In the genomic region with DNA sequence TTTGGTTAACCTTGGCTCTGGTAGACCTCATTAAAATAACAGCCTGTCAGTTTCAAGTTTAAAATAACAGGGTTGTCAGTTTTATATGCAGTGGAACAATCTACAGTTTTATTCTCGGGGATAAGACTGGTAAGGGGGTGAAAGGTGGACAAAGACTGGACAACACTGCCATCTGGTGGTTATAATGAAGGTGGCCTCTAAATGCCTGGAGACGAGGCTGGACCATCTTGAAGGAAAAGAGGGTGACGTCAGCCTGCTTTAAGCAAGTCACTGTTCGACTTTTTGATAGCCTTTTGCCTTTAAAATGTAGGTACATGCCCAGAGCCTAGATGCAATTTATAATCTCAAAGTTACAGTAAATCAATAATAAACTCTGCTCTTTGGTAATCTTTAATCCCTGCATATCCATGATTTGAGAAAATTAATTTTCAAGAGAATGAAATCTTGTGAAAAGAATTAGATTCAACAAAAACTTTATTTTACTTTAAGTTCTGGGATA, we compare ENCODE assay signal across 8 cellular contexts.
DNase-seq lines count a peak whose midpoint lies in the region; ATAC-seq and TF ChIP-seq lines count a peak whose summit lies in the region.

No MANE protein-coding gene starts in this region.

- peaks cover 2% of the 10 kb centered on the region for H3K27me3 Mint-ChIP-seq in glutamatergic neuron (ENCODE audit: unreplicated experiment)

- H3K36me3 ChIP-seq in prostate gland: no peaks in the 10 kb centered on the region

- TF ChIP-seq CTCF in GM12875 (IDR thresholded peaks at IDR 0.05; ENCODE audit: borderline replicate concordance, insufficient read depth, low read depth, low read length) (peak; percentile 56), glutamatergic neuron (IDR thresholded peaks at IDR 0.05; ENCODE audit: partially characterized antibody, unreplicated experiment) (peak; percentile 91), prostate gland (IDR thresholded peaks at IDR 0.05) (peak; percentile 72 to 91 (median 86))

- no peak overlapping the region for H3K27ac Mint-ChIP-seq in glutamatergic neuron (ENCODE audit: unreplicated experiment)

- H3K36me3 Mint-ChIP-seq in glutamatergic neuron (ENCODE audit: unreplicated experiment): peaks cover 4% of the 10 kb centered on the region

- no peak overlapping the region for H3K4me3 Mint-ChIP-seq in glutamatergic neuron (ENCODE audit: unreplicated experiment)

- no peak overlapping the region for H3K27ac ChIP-seq in prostate gland

- peak; percentile 98 for ATAC-seq in HG02588 (IDR thresholded peaks at IDR 0.05; ENCODE audit: unreplicated experiment)

- H3K4me3 ChIP-seq in GM12875 (ENCODE audit: low read depth, low read length): no peak overlapping the region
- no peak overlapping the region for H3K4me3 ChIP-seq in prostate gland

- no peaks in the 10 kb centered on the region for H3K9me3 ChIP-seq in prostate gland

- H3K27me3 ChIP-seq in prostate gland (replicated peaks; ENCODE audit: insufficient read depth): no peaks in the 10 kb centered on the region

- H3K9me3 Mint-ChIP-seq in glutamatergic neuron (ENCODE audit: unreplicated experiment): no peaks in the 10 kb centered on the region

- peaks cover 14% of the 10 kb centered on the region for H3K4me1 Mint-ChIP-seq in glutamatergic neuron (ENCODE audit: low read depth, unreplicated experiment)

- peak; percentile 65 for DNase-seq in MV-4-11 (lab: John Stamatoyannopoulos, UW)
- DNase-seq in SK-N-DZ (ENCODE audit: low spot score): peak; percentile 85
- DNase-seq in activated naive CD4-positive, alpha-beta T cell treated with anti-CD3 and anti-CD28 coated beads, Interleukin-2, amount 50 U/mL, for 16 hours: peak; percentile 61
- peak; percentile 59 for DNase-seq in glutamatergic neuron
- DNase-seq in prostate gland (ENCODE audit: low spot score): peak; percentile 62
- no peak for DNase-seq in mesenteric fat pad (ENCODE audit: low spot score)

- TF ChIP-seq POLR2A in prostate gland (IDR thresholded peaks at IDR 0.05): no peak

- WGBS in prostate gland: 0% methylated on average over 4 of the region's 4 CpGs

- H3K4me1 ChIP-seq in prostate gland (replicated peaks): no peaks in the 10 kb centered on the region

- intact Hi-C loops in prostate gland (cut with DNase I): loop anchor here (10.0 kb wide), 1 partner anchor 1138 kb away; a partner anchor contains a TSS
